ENCODE assay signal across 25 cellular contexts in genomic region chr2:62203459-62203858, GRCh38. TPM values are rescaled to one million over a fixed set of nuclear protein-coding genes. Genes with fewer than 3 reads are reported as not detected.
A peak's percentile ranks its signal among the peaks of the same experiment; 100 is the strongest.
DNase-seq lines count a peak whose midpoint lies in the region; ATAC-seq and TF ChIP-seq lines count a peak whose summit lies in the region.
"Had no signal": no experiment of that assay in that cellular context is flagged by ENCODE, and none has a peak within 500 bp of the region (broad histone marks: within the 10 kb centered on the region; RNA-seq: fewer than 3 reads in every experiment).

No MANE protein-coding gene starts in this region.

- peaks cover 19% of the 10 kb centered on the region for H3K4me1 ChIP-seq in endodermal cell (ENCODE audit: control insufficient read depth, insufficient read depth, low read length)

- H3K9me3 Mint-ChIP-seq in activated naive CD8-positive, alpha-beta T cell (ENCODE audit: low read depth), result no peaks in the 10 kb centered on the region
- no peaks in the 10 kb centered on the region for H3K9me3 Mint-ChIP-seq in activated naive CD8-positive, alpha-beta T cell treated with anti-CD3 and anti-CD28 coated beads, Interleukin-2, amount 50 U/mL, for 24 hours
- H3K9me3 Mint-ChIP-seq in endodermal cell (no peaks in the 10 kb centered on the region), type B pancreatic cell (peaks cover under 1% of the 10 kb centered on the region)
- H3K9me3 Mint-ChIP-seq: CD4-positive, alpha-beta memory T cell had no signal

- no peak for ATAC-seq in activated naive CD8-positive, alpha-beta T cell treated with anti-CD3 and anti-CD28 coated beads, Interleukin-2, amount 50 U/mL, for 24 hours
- ATAC-seq in T-helper 17 cell, result no peak
- ATAC-seq: gastroesophageal sphincter, lower lobe of right lung had no signal

- intact Hi-C loops in cardiac septum (cut with DNase I), result no loop called here

- peaks cover 51% of the 10 kb centered on the region for H3K36me3 ChIP-seq in endodermal cell (ENCODE audit: control insufficient read depth, insufficient read depth, low read length)
- H3K36me3 ChIP-seq: gastroesophageal sphincter, lower lobe of right lung, right atrium auricular region had no signal

- whole genome bisulfite sequencing in endodermal cell (ENCODE audit: insufficient coverage in 1 of 2, insufficient read length in 1 of 2), 2 experiments, result 91 to 100% methylated on average over 1 of the region's 1 CpG

- H3K9ac ChIP-seq in endodermal cell (ENCODE audit: extremely low read depth, low read length, poor library complexity, severe bottlenecking), result no peak overlapping the region

- TF ChIP-seq CTCF in endodermal cell (conservative IDR thresholded peaks at IDR 0.05) (no peak), type B pancreatic cell (conservative IDR thresholded peaks at IDR 0.05) (no peak)

- no peak overlapping the region for H3K4me3 Mint-ChIP-seq in activated naive CD8-positive, alpha-beta T cell
- no peak overlapping the region for H3K4me3 Mint-ChIP-seq in activated naive CD8-positive, alpha-beta T cell treated with anti-CD3 and anti-CD28 coated beads, Interleukin-2, amount 50 U/mL, for 24 hours
- H3K4me3 Mint-ChIP-seq in T-helper 17 cell (no peak overlapping the region), endodermal cell (no peak overlapping the region), type B pancreatic cell (peak overlapping the region; percentile 61)

- no peak for DNase-seq in activated naive CD8-positive, alpha-beta T cell treated with anti-CD3 and anti-CD28 coated beads, Interleukin-2, amount 50 U/mL, for 24 hours
- DNase-seq in T-helper 17 cell (no peak), endodermal cell (peak; percentile 32), type B pancreatic cell (ENCODE audit: extremely low spot score, unreplicated experiment) (no peak), T1000 (lab: John Stamatoyannopoulos, UW) (no peak), cardiac septum (ENCODE audit: low spot score) (no peak)
- DNase-seq: amniotic stem cell; CD4-positive, alpha-beta memory T cell; cerebellar nuclear complex; DMS53; effector CD4-positive, alpha-beta T cell; esophagus squamous epithelium; GOT3; IMR-90; lower lobe of right lung; NCI-H1694; NCI-H226; PC-9; SHP77 treated with DMSO at 0.1 percent for 48 hours; stimulated activated CD4-positive, alpha-beta T cell treated with anti-CD3 and anti-CD28 coated beads, Interleukin-15, amount 100 ng/mL, for 24 hours; T-helper 1 cell; testis had no signal

- peaks cover 10% of the 10 kb centered on the region for H3K36me3 Mint-ChIP-seq in activated naive CD8-positive, alpha-beta T cell
- H3K36me3 Mint-ChIP-seq in activated naive CD8-positive, alpha-beta T cell treated with anti-CD3 and anti-CD28 coated beads, Interleukin-2, amount 50 U/mL, for 24 hours (ENCODE audit: low read depth), result peaks cover 22% of the 10 kb centered on the region
- no peaks in the 10 kb centered on the region for H3K36me3 Mint-ChIP-seq in T-helper 17 cell (ENCODE audit: low read depth)
- H3K36me3 Mint-ChIP-seq in endodermal cell (ENCODE audit: low read depth), result peaks cover 10% of the 10 kb centered on the region
- H3K36me3 Mint-ChIP-seq in type B pancreatic cell, result peaks cover 10% of the 10 kb centered on the region

- peak overlapping the region; percentile 93 for H3K27ac Mint-ChIP-seq in activated naive CD8-positive, alpha-beta T cell
- no peak overlapping the region for H3K27ac Mint-ChIP-seq in activated naive CD8-positive, alpha-beta T cell treated with anti-CD3 and anti-CD28 coated beads, Interleukin-2, amount 50 U/mL, for 24 hours
- H3K27ac Mint-ChIP-seq in T-helper 17 cell (peak overlapping the region; percentile 5), endodermal cell (no peak overlapping the region), type B pancreatic cell (no peak overlapping the region)

- H3K4me3 ChIP-seq in endodermal cell (ENCODE audit: low read length), result peak overlapping the region; percentile 93
- H3K4me3 ChIP-seq: esophagus squamous epithelium, gastroesophageal sphincter, lower lobe of right lung, PC-9, right atrium auricular region, testis had no signal

- no peak overlapping the region for H3K27ac ChIP-seq in endodermal cell (ENCODE audit: low read depth, low read length)
- H3K27ac ChIP-seq: esophagus squamous epithelium, gastroesophageal sphincter, lower lobe of right lung, PC-9, right atrium auricular region, testis had no signal

- H3K27me3 ChIP-seq in endodermal cell (ENCODE audit: control insufficient read depth, insufficient read depth, low read length, poor library complexity, severe bottlenecking), result no peaks in the 10 kb centered on the region
- H3K27me3 ChIP-seq: esophagus squamous epithelium, gastroesophageal sphincter, right atrium auricular region, testis had no signal

- H3K9me3 ChIP-seq in T-helper 17 cell (ENCODE audit: control insufficient read depth, low read length, poor library complexity, severe bottlenecking), result no peaks in the 10 kb centered on the region
- no peaks in the 10 kb centered on the region for H3K9me3 ChIP-seq in endodermal cell (ENCODE audit: control insufficient read depth, low read length)
- H3K9me3 ChIP-seq: esophagus squamous epithelium, gastroesophageal sphincter, lower lobe of right lung, right atrium auricular region, testis had no signal

- no peaks in the 10 kb centered on the region for H3K27me3 Mint-ChIP-seq in activated naive CD8-positive, alpha-beta T cell
- no peaks in the 10 kb centered on the region for H3K27me3 Mint-ChIP-seq in activated naive CD8-positive, alpha-beta T cell treated with anti-CD3 and anti-CD28 coated beads, Interleukin-2, amount 50 U/mL, for 24 hours
- H3K27me3 Mint-ChIP-seq in T-helper 17 cell (no peaks in the 10 kb centered on the region), endodermal cell (ENCODE audit: insufficient read depth) (no peaks in the 10 kb centered on the region), type B pancreatic cell (no peaks in the 10 kb centered on the region)
- H3K27me3 Mint-ChIP-seq: CD4-positive, alpha-beta memory T cell had no signal

- H3K4me1 Mint-ChIP-seq in activated naive CD8-positive, alpha-beta T cell (ENCODE audit: low read depth), result peaks cover 98% of the 10 kb centered on the region
- peaks cover 99% of the 10 kb centered on the region for H3K4me1 Mint-ChIP-seq in activated naive CD8-positive, alpha-beta T cell treated with anti-CD3 and anti-CD28 coated beads, Interleukin-2, amount 50 U/mL, for 24 hours
- H3K4me1 Mint-ChIP-seq in T-helper 17 cell (peaks cover 73% of the 10 kb centered on the region), endodermal cell (peaks cover 72% of the 10 kb centered on the region), type B pancreatic cell (ENCODE audit: unreplicated experiment) (peaks cover 60% of the 10 kb centered on the region)

RNA-seq across cellular contexts. Expression of gene B3GNT2, which starts 7.5 kb away (rescaled TPM):
- total RNA-seq in T-helper 17 cell (10 to 100 TPM; 39.1 to 43.9 TPM), endodermal cell (10 to 100 TPM; 38.7 to 59.2 TPM), type B pancreatic cell (ENCODE audit: low replicate concordance) (23.5 and 56.0 TPM in 2 replicates), cardiac septum (31.2 TPM)
- 19.3 TPM for polyA plus RNA-seq in endodermal cell (2013, experiment 1 of 2)
- polyA plus RNA-seq in endodermal cell (2013, experiment 2 of 2), result 21.8 TPM

Comparison
In these comparisons a context has a peak if more than half of its experiments do, and no peak if none do; other contexts are left out.
1. H3K27ac Mint-ChIP-seq: peak in activated naive CD8-positive, alpha-beta T cell (single experiment) and T-helper 17 cell (single experiment); none in activated naive CD8-positive, alpha-beta T cell treated with anti-CD3 and anti-CD28 coated beads, Interleukin-2, amount 50 U/mL, for 24 hours (single experiment), endodermal cell (single experiment) and type B pancreatic cell (single experiment).